1 cellular context compared by ENCODE assay signal in genomic region chr9:35161713-35162604, GRCh38.
TF ChIP-seq lines count a peak whose summit lies in the region.

TSS of gene UNC13B (plus strand) at chr9:35162009. CDS start at chr9:35162284, 275 bp downstream.

TF ChIP-seq in HepG2, 621 proteins besides CTCF, POLR2A, EP300 and RAD21 (continued from another document):
- TF ChIP-seq NFAT5 (CRISPR knock-in tag; IDR thresholded peaks at IDR 0.05): peak; percentile 42; the same call in 1 of the 2 replicates
- TF ChIP-seq ZNF383 (CRISPR knock-in tag; IDR thresholded peaks at IDR 0.05; ENCODE audit: borderline replicate concordance): no peak
- peak; percentile 74; the same call in 1 of the 2 replicates for TF ChIP-seq ZSCAN31 (CRISPR knock-in tag; IDR thresholded peaks at IDR 0.05; ENCODE audit: low read depth)
- TF ChIP-seq ZNF580 (CRISPR knock-in tag; IDR thresholded peaks at IDR 0.05; ENCODE audit: borderline replicate concordance, low read depth): peak; percentile 79; the same call in 1 of the 2 replicates
- no peak for TF ChIP-seq ZNF44 (CRISPR knock-in tag; IDR thresholded peaks at IDR 0.05)
- TF ChIP-seq U2AF1 (optimal IDR thresholded peaks at IDR 0.05; ENCODE audit: low read depth, low read length): no peak
- TF ChIP-seq BCLAF1 (IDR thresholded peaks at IDR 0.05): no peak
- peak; percentile 73; the same call in 1 of the 2 replicates for TF ChIP-seq MIXL1 (CRISPR knock-in tag; IDR thresholded peaks at IDR 0.05)
- no peak for TF ChIP-seq ZNF720 (CRISPR knock-in tag; IDR thresholded peaks at IDR 0.05)
- TF ChIP-seq SMC3 (IDR thresholded peaks at IDR 0.05; ENCODE audit: low read length): no peak
- TF ChIP-seq LBX2 (CRISPR knock-in tag; IDR thresholded peaks at IDR 0.05; ENCODE audit: borderline replicate concordance): peak; percentile 86; the same call in 1 of the 2 replicates
- no peak for TF ChIP-seq ZNF672 (CRISPR knock-in tag; IDR thresholded peaks at IDR 0.05)
- TF ChIP-seq SMAD9 (CRISPR knock-in tag; IDR thresholded peaks at IDR 0.05): no peak; the same call in 1 of the 2 replicates
- peak; percentile 59; the same call in 1 of the 3 replicates for TF ChIP-seq MXI1 (IDR thresholded peaks at IDR 0.05; ENCODE audit: borderline replicate concordance, low read depth, low read length)
- 0 out of 2 replicates have a peak, but pooled peaks have one; percentile 43 for TF ChIP-seq ZNF674 (CRISPR knock-in tag; IDR thresholded peaks at IDR 0.05; ENCODE audit: low read depth)
- TF ChIP-seq ZMYM2 (CRISPR knock-in tag; IDR thresholded peaks at IDR 0.05): no peak
- TF ChIP-seq ZNF792 (CRISPR knock-in tag; IDR thresholded peaks at IDR 0.05): peak; percentile 54; the same call in 1 of the 2 replicates
- no peak for TF ChIP-seq STAT5B (CRISPR knock-in tag; IDR thresholded peaks at IDR 0.05)
- peak; percentile 88; the same call in 1 of the 2 replicates for TF ChIP-seq FOXC1 (CRISPR knock-in tag; IDR thresholded peaks at IDR 0.05; ENCODE audit: borderline replicate concordance)
- peak; percentile 70 for TF ChIP-seq ZFX (CRISPR knock-in tag; IDR thresholded peaks at IDR 0.05; ENCODE audit: low read depth)
- TF ChIP-seq HNRNPK (IDR thresholded peaks at IDR 0.05; ENCODE audit: low read depth, low read length, poor library complexity, severe bottlenecking): no peak
- TF ChIP-seq ZNF724P (CRISPR knock-in tag; IDR thresholded peaks at IDR 0.05; ENCODE audit: borderline replicate concordance): peak; percentile 53; the same call in 1 of the 2 replicates
- TF ChIP-seq ZNF629 (CRISPR knock-in tag; conservative IDR thresholded peaks at IDR 0.05): no peak; the same call in 1 of the 2 replicates
- no peak for TF ChIP-seq DMTF1 (CRISPR knock-in tag; IDR thresholded peaks at IDR 0.05)
- TF ChIP-seq, protein P1, sequence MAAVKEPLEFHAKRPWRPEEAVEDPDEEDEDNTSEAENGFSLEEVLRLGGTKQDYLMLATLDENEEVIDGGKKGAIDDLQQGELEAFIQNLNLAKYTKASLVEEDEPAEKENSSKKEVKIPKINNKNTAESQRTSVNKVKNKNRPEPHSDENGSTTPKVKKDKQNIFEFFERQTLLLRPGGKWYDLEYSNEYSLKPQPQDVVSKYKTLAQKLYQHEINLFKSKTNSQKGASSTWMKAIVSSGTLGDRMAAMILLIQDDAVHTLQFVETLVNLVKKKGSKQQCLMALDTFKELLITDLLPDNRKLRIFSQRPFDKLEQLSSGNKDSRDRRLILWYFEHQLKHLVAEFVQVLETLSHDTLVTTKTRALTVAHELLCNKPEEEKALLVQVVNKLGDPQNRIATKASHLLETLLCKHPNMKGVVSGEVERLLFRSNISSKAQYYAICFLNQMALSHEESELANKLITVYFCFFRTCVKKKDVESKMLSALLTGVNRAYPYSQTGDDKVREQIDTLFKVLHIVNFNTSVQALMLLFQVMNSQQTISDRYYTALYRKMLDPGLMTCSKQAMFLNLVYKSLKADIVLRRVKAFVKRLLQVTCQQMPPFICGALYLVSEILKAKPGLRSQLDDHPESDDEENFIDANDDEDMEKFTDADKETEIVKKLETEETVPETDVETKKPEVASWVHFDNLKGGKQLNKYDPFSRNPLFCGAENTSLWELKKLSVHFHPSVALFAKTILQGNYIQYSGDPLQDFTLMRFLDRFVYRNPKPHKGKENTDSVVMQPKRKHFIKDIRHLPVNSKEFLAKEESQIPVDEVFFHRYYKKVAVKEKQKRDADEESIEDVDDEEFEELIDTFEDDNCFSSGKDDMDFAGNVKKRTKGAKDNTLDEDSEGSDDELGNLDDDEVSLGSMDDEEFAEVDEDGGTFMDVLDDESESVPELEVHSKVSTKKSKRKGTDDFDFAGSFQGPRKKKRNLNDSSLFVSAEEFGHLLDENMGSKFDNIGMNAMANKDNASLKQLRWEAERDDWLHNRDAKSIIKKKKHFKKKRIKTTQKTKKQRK (IDR thresholded peaks at IDR 0.05; ENCODE audit: low read length): no peak
- peak; percentile 82; the same call in 1 of the 2 replicates for TF ChIP-seq ZNF605 (CRISPR knock-in tag; IDR thresholded peaks at IDR 0.05)
- TF ChIP-seq SOX13 (IDR thresholded peaks at IDR 0.05): no peak
- TF ChIP-seq SOX13 (CRISPR knock-in tag; conservative IDR thresholded peaks at IDR 0.05 in 1 of 2, IDR thresholded peaks at IDR 0.05 in 1 of 2): peak in 1 of 2 experiments; percentile 49; a peak in 2 of 4 replicates
- TF ChIP-seq PRPF4 (IDR thresholded peaks at IDR 0.05; ENCODE audit: low read depth, low read length, poor library complexity, severe bottlenecking): no peak
- TF ChIP-seq ZNF576 (CRISPR knock-in tag; IDR thresholded peaks at IDR 0.05): peak; percentile 76; the same call in 1 of the 2 replicates
- TF ChIP-seq SOX6 (IDR thresholded peaks at IDR 0.05): no peak
- TF ChIP-seq SOX6 (CRISPR knock-in tag; IDR thresholded peaks at IDR 0.05): peak; percentile 56; the same call in 1 of the 2 replicates
- peak; percentile 33; the same call in 1 of the 2 replicates for TF ChIP-seq ETV6 (CRISPR knock-in tag; conservative IDR thresholded peaks at IDR 0.05)
- no peak for TF ChIP-seq NCOA1 (CRISPR knock-in tag; IDR thresholded peaks at IDR 0.05)
- no peak for TF ChIP-seq ATM (IDR thresholded peaks at IDR 0.05; ENCODE audit: borderline replicate concordance)
- TF ChIP-seq ZNF569 (CRISPR knock-in tag; IDR thresholded peaks at IDR 0.05; ENCODE audit: borderline replicate concordance): 0 out of 2 replicates have a peak, but pooled peaks have one; percentile 38
- TF ChIP-seq TARDBP (CRISPR knock-in tag; IDR thresholded peaks at IDR 0.05): peak; percentile 49; the same call in 1 of the 2 replicates
- no peak for TF ChIP-seq MNT (IDR thresholded peaks at IDR 0.05)
- TF ChIP-seq TBP (CRISPR knock-in tag; IDR thresholded peaks at IDR 0.05): no peak
- TF ChIP-seq ZNF781 (CRISPR knock-in tag; IDR thresholded peaks at IDR 0.05; ENCODE audit: borderline replicate concordance, not compliant biosample characterization): no peak
- peak; percentile 39; the same call in 1 of the 2 replicates for TF ChIP-seq ZNF296 (CRISPR knock-in tag; conservative IDR thresholded peaks at IDR 0.05)
- peak; percentile 39 for TF ChIP-seq AGO1 (IDR thresholded peaks at IDR 0.05; ENCODE audit: low read depth, low read length, poor library complexity, severe bottlenecking)
- TF ChIP-seq ELF4 (CRISPR knock-in tag; IDR thresholded peaks at IDR 0.05; ENCODE audit: borderline replicate concordance): no peak
- TF ChIP-seq, protein P2, sequence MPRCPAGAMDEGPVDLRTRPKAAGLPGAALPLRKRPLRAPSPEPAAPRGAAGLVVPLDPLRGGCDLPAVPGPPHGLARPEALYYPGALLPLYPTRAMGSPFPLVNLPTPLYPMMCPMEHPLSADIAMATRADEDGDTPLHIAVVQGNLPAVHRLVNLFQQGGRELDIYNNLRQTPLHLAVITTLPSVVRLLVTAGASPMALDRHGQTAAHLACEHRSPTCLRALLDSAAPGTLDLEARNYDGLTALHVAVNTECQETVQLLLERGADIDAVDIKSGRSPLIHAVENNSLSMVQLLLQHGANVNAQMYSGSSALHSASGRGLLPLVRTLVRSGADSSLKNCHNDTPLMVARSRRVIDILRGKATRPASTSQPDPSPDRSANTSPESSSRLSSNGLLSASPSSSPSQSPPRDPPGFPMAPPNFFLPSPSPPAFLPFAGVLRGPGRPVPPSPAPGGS (CRISPR knock-in tag; IDR thresholded peaks at IDR 0.05): peak; percentile 65; the same call in 1 of the 2 replicates
- peak; percentile 57; the same call in 1 of the 2 replicates for TF ChIP-seq ZNF777 (CRISPR knock-in tag; IDR thresholded peaks at IDR 0.05)
- peak; percentile 83; the same call in 1 of the 2 replicates for TF ChIP-seq ZSCAN21 (CRISPR knock-in tag; IDR thresholded peaks at IDR 0.05; ENCODE audit: borderline replicate concordance)
- peak in 1 of 2 experiments; percentile 48; a peak in 1 of 4 replicates for TF ChIP-seq KLF16 (CRISPR knock-in tag; IDR thresholded peaks at IDR 0.05)
